21 cellular contexts compared by ENCODE assay signal in genomic region chr2:207066784-207067460, GRCh38.
A peak's percentile ranks its signal among the peaks of the same experiment; 100 is the strongest.
DNase-seq lines count a peak whose midpoint lies in the region; TF ChIP-seq lines count a peak whose summit lies in the region.
"Had no signal": no experiment of that assay in that cellular context is flagged by ENCODE, and none has a peak within 500 bp of the region (broad histone marks: within the 10 kb centered on the region; RNA-seq: fewer than 3 reads in every experiment).

No MANE protein-coding gene starts in this region.

- H3K27me3 ChIP-seq in GM23248 (replicated peaks; ENCODE audit: insufficient read depth), result no peaks in the 10 kb centered on the region
- H3K27me3 ChIP-seq in breast epithelium, result no peaks in the 10 kb centered on the region
- H3K27me3 ChIP-seq: vagina had no signal

- no peaks in the 10 kb centered on the region for H3K9me2 ChIP-seq in GM23248 (ENCODE audit: insufficient read depth)

- no peak overlapping the region for H3K4me3 ChIP-seq in GM23248
- no peak overlapping the region for H3K4me3 ChIP-seq in mesodermal cell (ENCODE audit: extremely low read depth, insufficient read depth, low read length, poor library complexity, severe bottlenecking)
- no peak overlapping the region for H3K4me3 ChIP-seq in breast epithelium
- H3K4me3 ChIP-seq: vagina had no signal

- H3K36me3 ChIP-seq in GM23248 (ENCODE audit: low read depth), result no peaks in the 10 kb centered on the region
- H3K36me3 ChIP-seq in mesodermal cell (ENCODE audit: control insufficient read depth, insufficient read depth, low read length), result no peaks in the 10 kb centered on the region
- no peaks in the 10 kb centered on the region for H3K36me3 ChIP-seq in breast epithelium
- H3K36me3 ChIP-seq: vagina had no signal

- H3K4me2 ChIP-seq in GM23248 (ENCODE audit: unreplicated experiment), result no peak overlapping the region

- no peak overlapping the region for H3K27ac ChIP-seq in GM23248
- H3K27ac ChIP-seq in mesodermal cell (ENCODE audit: low read depth, low read length, severe bottlenecking), result peak overlapping the region; percentile 87
- no peak overlapping the region for H3K27ac ChIP-seq in breast epithelium
- H3K27ac ChIP-seq: vagina had no signal

- H4K20me1 ChIP-seq in GM23248 (ENCODE audit: insufficient read depth), result no peaks in the 10 kb centered on the region

- 0 out of 2 replicates have a peak, but pooled peaks cover 6% of the 10 kb centered on the region for H3K4me1 ChIP-seq in GM23248 (ENCODE audit: insufficient read depth)
- peaks cover 34% of the 10 kb centered on the region for H3K4me1 ChIP-seq in mesodermal cell (ENCODE audit: control insufficient read depth, insufficient read depth, low read length, poor library complexity, severe bottlenecking)
- no peaks in the 10 kb centered on the region for H3K4me1 ChIP-seq in breast epithelium
- H3K4me1 ChIP-seq: parathyroid adenoma, vagina had no signal

- no peak for TF ChIP-seq CTCF in brain (conservative IDR thresholded peaks at IDR 0.05)
- no peak for TF ChIP-seq CTCF in breast epithelium (IDR thresholded peaks at IDR 0.05)

- peak overlapping the region; percentile 0 to 83 (median 52) for H3K27ac Mint-ChIP-seq in brain
- H3K27ac Mint-ChIP-seq: activated CD4-positive, alpha-beta memory T cell treated with anti-CD3 and anti-CD28 coated beads, Interleukin-2, amount 10 ng/mL, durations not matched to agents 7 days and 5 days; activated naive CD4-positive, alpha-beta T cell treated with anti-CD3 and anti-CD28 coated beads, Interleukin-2, amount 50 U/mL, for 24 hours; activated T-cell treated with anti-CD3 and anti-CD28 coated beads, Interleukin-2, amount 50 U/mL, for 24 hours; H9; WTC11 had no signal

- 45 to 57% methylated on average over 3 of the region's 3 CpGs for WGBS in GM23248 (ENCODE audit: low coverage in 1 of 2, low lambda C conversion rate in 2 of 2, missing lambda C conversion rate in 2 of 2), 2 experiments
- WGBS in mesodermal cell (ENCODE audit: insufficient coverage in 2 of 2), 2 experiments, result 57 to 63% methylated on average over 1 to 2 of the region's 3 CpGs

- H3K79me2 ChIP-seq in GM23248 (ENCODE audit: insufficient read depth), result no peaks in the 10 kb centered on the region
- H3K79me2 ChIP-seq: parathyroid adenoma had no signal

- H3K4me3 Mint-ChIP-seq in brain, result peak overlapping the region in 2 of 5 experiments; percentile 29 to 60
- H3K4me3 Mint-ChIP-seq: activated CD4-positive, alpha-beta memory T cell treated with anti-CD3 and anti-CD28 coated beads, Interleukin-2, amount 10 ng/mL, durations not matched to agents 7 days and 5 days; activated naive CD4-positive, alpha-beta T cell treated with anti-CD3 and anti-CD28 coated beads, Interleukin-2, amount 50 U/mL, for 24 hours; activated T-cell treated with anti-CD3 and anti-CD28 coated beads, Interleukin-2, amount 50 U/mL, for 24 hours; H9; WTC11 had no signal

- no peak for TF ChIP-seq POLR2A in breast epithelium (IDR thresholded peaks at IDR 0.05)

- no peaks in the 10 kb centered on the region for H3F3A ChIP-seq in GM23248 (ENCODE audit: insufficient read depth)

- peaks cover 51% of the 10 kb centered on the region for H3K4me1 Mint-ChIP-seq in brain
- H3K4me1 Mint-ChIP-seq: activated naive CD4-positive, alpha-beta T cell treated with anti-CD3 and anti-CD28 coated beads, Interleukin-2, amount 50 U/mL, for 24 hours had no signal

- DNase-seq in AG08395 (ENCODE audit: low spot score) (peak; percentile 30), GM23248 (peak; percentile 27), NCI-H446 (lab: John Stamatoyannopoulos, UW) (no peak), NOMO-1 treated with dmso at 0.1 percent for 144 hours (lab: John Stamatoyannopoulos, UW; ENCODE audit: unreplicated experiment) (no peak), ACHN (no peak), breast epithelium (ENCODE audit: low spot score in 2 of 2) (no peak)
- DNase-seq: activated CD4-positive, alpha-beta memory T cell treated with anti-CD3 and anti-CD28 coated beads, Interleukin-2, amount 10 ng/mL, durations not matched to agents 7 days and 5 days; activated T-cell treated with anti-CD3 and anti-CD28 coated beads, Interleukin-2, amount 50 U/mL, for 24 hours; AML-193; Calu3; H9; KBM-7; left ventricle myocardium superior; stimulated activated CD4-positive, alpha-beta T cell treated with anti-CD3 and anti-CD28 coated beads, Interleukin-2, amount 100 ng/mL, for 48 hours; T-helper 2 cell had no signal

- H3K9ac ChIP-seq in GM23248, result no peak overlapping the region
- H3K9ac ChIP-seq: parathyroid adenoma had no signal

- H2AFZ ChIP-seq in GM23248, result no peak overlapping the region
- H2AFZ ChIP-seq: parathyroid adenoma had no signal

- H3K9me3 Mint-ChIP-seq in brain, result no peaks in the 10 kb centered on the region
- H3K9me3 Mint-ChIP-seq: activated CD4-positive, alpha-beta memory T cell treated with anti-CD3 and anti-CD28 coated beads, Interleukin-2, amount 10 ng/mL, durations not matched to agents 7 days and 5 days; activated naive CD4-positive, alpha-beta T cell treated with anti-CD3 and anti-CD28 coated beads, Interleukin-2, amount 50 U/mL, for 24 hours; activated T-cell treated with anti-CD3 and anti-CD28 coated beads, Interleukin-2, amount 50 U/mL, for 24 hours; H9; WTC11 had no signal

- H3K27me3 Mint-ChIP-seq in brain, result peaks cover 3% of the 10 kb centered on the region
- H3K27me3 Mint-ChIP-seq: activated naive CD4-positive, alpha-beta T cell treated with anti-CD3 and anti-CD28 coated beads, Interleukin-2, amount 50 U/mL, for 24 hours; activated T-cell treated with anti-CD3 and anti-CD28 coated beads, Interleukin-2, amount 50 U/mL, for 24 hours had no signal

- H3K9me3 ChIP-seq in GM23248 (ENCODE audit: low read depth), result no peaks in the 10 kb centered on the region
- H3K9me3 ChIP-seq in mesodermal cell (ENCODE audit: control insufficient read depth, low read length), result no peaks in the 10 kb centered on the region
- no peaks in the 10 kb centered on the region for H3K9me3 ChIP-seq in breast epithelium
- H3K9me3 ChIP-seq: vagina had no signal

- intact Hi-C loops in breast epithelium (cut with DNase I; ENCODE audit: low total_unique reads), result no loop called here

- in situ Hi-C loops in GM23248 (cut with MboI) (no loop called here), ACHN (cut with HindIII; ENCODE audit: low pct_ligation_motif_present, low pct_unique_long_range_greater_than_20kb, low sequenced_read_pairs) (no loop called here)

- H3K36me3 Mint-ChIP-seq in brain, result no peaks in the 10 kb centered on the region
- H3K36me3 Mint-ChIP-seq: activated naive CD4-positive, alpha-beta T cell treated with anti-CD3 and anti-CD28 coated beads, Interleukin-2, amount 50 U/mL, for 24 hours; WTC11 had no signal

Comparison
In these comparisons a context has a peak if more than half of its experiments do, and no peak if none do; other contexts are left out.
1. DNase-seq: peak in AG08395 (single experiment) and GM23248 (single experiment); none in NCI-H446 (0 of 2), NOMO-1 treated with dmso at 0.1 percent for 144 hours (single experiment), ACHN (single experiment) and breast epithelium (0 of 2).